Comparison of ENCODE assay signal across 33 cellular contexts in the genomic region with DNA sequence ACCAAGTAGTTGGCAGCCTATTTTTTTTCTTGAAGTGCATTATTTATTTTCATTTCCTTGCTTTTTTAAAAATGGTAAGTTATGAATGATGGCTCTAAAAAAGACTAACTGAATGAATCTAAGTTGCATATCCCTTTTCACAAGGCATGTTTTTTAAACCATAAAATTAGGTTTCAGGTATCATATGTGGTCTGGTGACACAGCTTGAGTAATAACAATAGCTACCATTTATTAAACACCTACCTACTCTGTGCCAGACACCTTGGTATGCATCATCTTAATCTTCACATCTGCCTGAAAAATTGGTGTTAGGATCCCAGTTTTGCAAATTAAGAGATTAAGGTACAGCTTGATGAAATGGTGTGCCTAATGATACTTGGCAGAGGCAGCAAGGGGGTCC. TPM values are rescaled to one million over a fixed set of nuclear protein-coding genes. Genes with fewer than 3 reads are reported as not detected.
"Had no signal": no experiment of that assay in that cellular context is flagged by ENCODE, and none has a peak within 500 bp of the region (broad histone marks: within the 10 kb centered on the region; RNA-seq: fewer than 3 reads in every experiment).

No MANE protein-coding gene starts in this region.

- H3K27ac ChIP-seq: brain microvascular endothelial cell, coronary artery, epithelial cell of prostate, esophagus squamous epithelium, gastroesophageal sphincter, heart right ventricle, WERI-Rb-1 had no signal

- H3K36me3 Mint-ChIP-seq: activated naive CD8-positive, alpha-beta T cell had no signal

- H3K9me3 ChIP-seq: esophagus squamous epithelium, gastroesophageal sphincter had no signal

- H3K27ac Mint-ChIP-seq: activated B cell treated with CpG ODN at 0.5 μM for 24 hours; activated CD8-positive, alpha-beta T cell treated with anti-CD3 and anti-CD28 coated beads for 36 hours; activated naive CD8-positive, alpha-beta T cell; activated T-helper 17 cell treated with anti-CD3 and anti-CD28 coated beads, Interleukin-2, amount 50 U/mL, for 72 hours; dendritic cell treated with granulocyte-macrophage colony-stimulating factor and Interleukin-4, amounts not matched to agents 40 ng/mL and 50 ng/mL, for 4 days; effector memory CD8-positive, alpha-beta T cell; T-helper 17 cell; T-helper 2 cell treated with Interferon-gamma antibody and Interleukin-4, amounts not matched to agents 5 μg/mL and 100 μg/mL, for 36 hours had no signal

- H3K4me3 Mint-ChIP-seq: activated B cell treated with CpG ODN at 0.5 μM for 24 hours; activated CD8-positive, alpha-beta T cell treated with anti-CD3 and anti-CD28 coated beads for 36 hours; activated naive CD8-positive, alpha-beta T cell; activated T-cell treated with anti-CD3 and anti-CD28 coated beads, Interleukin-2, amount 50 U/mL, for 4 hours; activated T-helper 17 cell treated with anti-CD3 and anti-CD28 coated beads, Interleukin-2, amount 50 U/mL, for 72 hours; central memory CD8-positive, alpha-beta T cell; dendritic cell treated with granulocyte-macrophage colony-stimulating factor and Interleukin-4, amounts not matched to agents 40 ng/mL and 50 ng/mL, for 4 days; effector memory CD8-positive, alpha-beta T cell; T-helper 17 cell; T-helper 2 cell treated with Interferon-gamma antibody and Interleukin-4, amounts not matched to agents 5 μg/mL and 100 μg/mL, for 36 hours had no signal

- H3K4me3 ChIP-seq: coronary artery, esophagus squamous epithelium, gastroesophageal sphincter, heart right ventricle had no signal

- ATAC-seq: activated CD4-positive, CD25-positive, alpha-beta regulatory T cell treated with anti-CD3 and anti-CD28 coated beads, Interleukin-2, amount 50 U/mL, for 24 hours; activated CD8-positive, alpha-beta T cell treated with anti-CD3 and anti-CD28 coated beads for 36 hours; activated T-helper 17 cell treated with anti-CD3 and anti-CD28 coated beads, Interleukin-2, amount 50 U/mL, for 72 hours; effector memory CD8-positive, alpha-beta T cell; gastroesophageal sphincter; heart right ventricle; T-helper 17 cell had no signal

- H3K9me3 Mint-ChIP-seq: activated CD8-positive, alpha-beta T cell treated with anti-CD3 and anti-CD28 coated beads for 36 hours; activated T-cell treated with anti-CD3 and anti-CD28 coated beads, Interleukin-2, amount 50 U/mL, for 4 hours; activated T-helper 17 cell treated with anti-CD3 and anti-CD28 coated beads, Interleukin-2, amount 50 U/mL, for 72 hours; central memory CD8-positive, alpha-beta T cell; dendritic cell treated with granulocyte-macrophage colony-stimulating factor and Interleukin-4, amounts not matched to agents 40 ng/mL and 50 ng/mL, for 4 days; effector memory CD8-positive, alpha-beta T cell; T-helper 2 cell treated with Interferon-gamma antibody and Interleukin-4, amounts not matched to agents 5 μg/mL and 100 μg/mL, for 36 hours had no signal

- DNase-seq: activated B cell treated with CpG ODN at 0.5 μM for 24 hours; activated CD4-positive, alpha-beta T cell treated with anti-CD3 and anti-CD28 coated beads for 48 hours; activated CD4-positive, alpha-beta T cell treated with anti-CD3 and anti-CD28 coated beads, Interleukin-2, amount 50 U/mL, for 1 hour; activated CD4-positive, alpha-beta T cell treated with anti-CD3 and anti-CD28 coated beads, Interleukin-2, amount 50 U/mL, for 48 hours; activated CD8-positive, alpha-beta memory T cell treated with anti-CD3 and anti-CD28 coated beads for 24 hours; activated CD8-positive, alpha-beta T cell treated with anti-CD3 and anti-CD28 coated beads for 36 hours; activated effector memory CD4-positive, alpha-beta T cell treated with Interleukin-2 at 50 U/mL for 16 hours; activated gamma-delta T cell treated with Interleukin-2 at 50 U/mL for 16 hours; activated naive CD4-positive, alpha-beta T cell treated with anti-CD3 and anti-CD28 coated beads, Interleukin-2, amount 50 U/mL, for 16 hours; activated naive CD4-positive, alpha-beta T cell treated with Interleukin-2 at 50 U/mL for 16 hours; activated T-cell treated with anti-CD3 and anti-CD28 coated beads, Interleukin-2, amount 50 U/mL, for 4 hours; amniotic stem cell; anterior cingulate cortex; brain microvascular endothelial cell; effector CD4-positive, alpha-beta T cell; effector memory CD8-positive, alpha-beta T cell; esophagus squamous epithelium; foreskin melanocyte; heart right ventricle; T-helper 17 cell; T1000; WERI-Rb-1 had no signal

- H3K36me3 ChIP-seq: brain microvascular endothelial cell, esophagus squamous epithelium, gastroesophageal sphincter, heart right ventricle, WERI-Rb-1 had no signal

- H3K4me1 Mint-ChIP-seq: activated T-helper 17 cell treated with anti-CD3 and anti-CD28 coated beads, Interleukin-2, amount 50 U/mL, for 72 hours; central memory CD8-positive, alpha-beta T cell; T-helper 17 cell had no signal

RNA-seq across cellular contexts. Expression of gene GABBR2, which starts 4.3 kb away (rescaled TPM):
- total RNA-seq: activated B cell treated with CpG ODN at 0.5 μM for 24 hours; activated CD8-positive, alpha-beta T cell treated with anti-CD3 and anti-CD28 coated beads for 36 hours; activated T-cell treated with anti-CD3 and anti-CD28 coated beads, Interleukin-2, amount 50 U/mL, for 4 hours; activated T-helper 17 cell treated with anti-CD3 and anti-CD28 coated beads, Interleukin-2, amount 50 U/mL, for 72 hours; bronchial epithelial cell; esophagus squamous epithelium; fibroblast of villous mesenchyme; T-helper 17 cell had no signal
